In genomic region chr1:42035830-42036604, GRCh38 we compare ENCODE assay signal across 8 cellular contexts.
DNase-seq lines count a peak whose midpoint lies in the region; ATAC-seq lines count a peak whose summit lies in the region.

No MANE protein-coding gene starts in this region.

- H3K4me1 ChIP-seq in HUES64 (ENCODE audit: insufficient read depth, low read length): peaks cover 7% of the 10 kb centered on the region; the same call in 1 of the 2 replicates
- H3K4me1 ChIP-seq in NT2/D1 (ENCODE audit: insufficient read depth, insufficient read length): no peaks in the 10 kb centered on the region
- peaks cover 25% of the 10 kb centered on the region for H3K4me1 ChIP-seq in mononuclear cell (ENCODE audit: insufficient read depth, low read length)

- H3K27ac ChIP-seq in HUES64 (ENCODE audit: low read depth, low read length) (no peak overlapping the region), epithelial cell of prostate (no peak overlapping the region)

- H3K4me3 ChIP-seq in HUES64 (ENCODE audit: low read length) (peak overlapping the region; percentile 93), NT2/D1 (ENCODE audit: insufficient read length, low read depth) (peak overlapping the region; percentile 79), mononuclear cell (ENCODE audit: low read length) (peak overlapping the region; percentile 75)

- H3K9ac ChIP-seq in HUES64 (ENCODE audit: low read depth, low read length) (0 out of 2 replicates have a peak overlapping the region, but pooled peaks have one; percentile 45), NT2/D1 (ENCODE audit: insufficient read length, low read depth) (peak overlapping the region; percentile 70)

- DNase-seq in DMS 273 (lab: John Stamatoyannopoulos, UW; ENCODE audit: unreplicated experiment) (peak; percentile 97), NT2/D1 (ENCODE audit: low read depth, low spot score) (peak; percentile 97), activated T-cell treated with anti-CD3 and anti-CD28 coated beads for 1 hour (ENCODE audit: low read depth) (peak; percentile 98), epithelial cell of prostate (ENCODE audit: low read depth, low spot score) (peak; percentile 48)
- peak; percentile 98 for DNase-seq in stimulated activated CD8-positive, alpha-beta memory T cell treated with anti-CD3 and anti-CD28 coated beads, Interleukin-2, amount 100 ng/mL, for 1 hour (ENCODE audit: low read depth in 2 of 2)

- H3K36me3 ChIP-seq in HUES64 (ENCODE audit: insufficient read depth, low read length): no peaks in the 10 kb centered on the region
- no peaks in the 10 kb centered on the region for H3K36me3 ChIP-seq in NT2/D1 (ENCODE audit: insufficient read depth, insufficient read length, low read length)

- peak; percentile 89 for ATAC-seq in GM21526 (IDR thresholded peaks at IDR 0.05; ENCODE audit: low FRiP score, unreplicated experiment)

- WGBS in HUES64: 2% methylated on average over 60 of the region's 60 CpGs

- no peaks in the 10 kb centered on the region for H3K9me3 ChIP-seq in HUES64 (ENCODE audit: insufficient read depth, low read depth, low read length)
- no peaks in the 10 kb centered on the region for H3K9me3 ChIP-seq in NT2/D1 (ENCODE audit: insufficient read depth, low read length)
- H3K9me3 ChIP-seq in mononuclear cell (ENCODE audit: low read depth, low read length): no peaks in the 10 kb centered on the region

- H3K27me3 ChIP-seq in HUES64 (ENCODE audit: insufficient read depth, low read length) (peaks cover 40% of the 10 kb centered on the region), NT2/D1 (ENCODE audit: insufficient read depth, insufficient read length) (peaks cover 51% of the 10 kb centered on the region), mononuclear cell (ENCODE audit: insufficient read depth, low read length) (no peaks in the 10 kb centered on the region)

Comparison
In these comparisons a context has a peak if more than half of its experiments do, and no peak if none do; other contexts are left out.
1. DNase-seq: peak in every context shown above with its lines; median percentile 98 in activated T-cell treated with anti-CD3 and anti-CD28 coated beads for 1 hour; 98 in stimulated activated CD8-positive, alpha-beta memory T cell treated with anti-CD3 and anti-CD28 coated beads, Interleukin-2, amount 100 ng/mL, for 1 hour; 97 in DMS 273; 97 in NT2/D1; 48 in epithelial cell of prostate.